ENCODE assay signal across 37 cellular contexts in genomic region chr5:172200476-172200875, GRCh38. TPM values are rescaled to one million over a fixed set of nuclear protein-coding genes. Genes with fewer than 3 reads are reported as not detected.
"Had no signal": no experiment of that assay in that cellular context is flagged by ENCODE, and none has a peak within 500 bp of the region (broad histone marks: within the 10 kb centered on the region; RNA-seq: fewer than 3 reads in every experiment).

No MANE protein-coding gene starts in this region.

- DNase-seq: colonic mucosa; dermis blood vessel endothelial cell; effector memory CD4-positive, alpha-beta T cell; foreskin keratinocyte; glutamatergic neuron; heart right ventricle; hippocampal formation; left cardiac atrium; left lung; mesendoderm; midbrain; naive thymus-derived CD8-positive, alpha-beta T cell; nephron progenitor cell; nucleus accumbens; psoas muscle; right cardiac atrium; sigmoid colon; stimulated activated CD4-positive, alpha-beta T cell treated with anti-CD3 and anti-CD28 coated beads, Interleukin-2, amount 100 ng/mL, for 24 hours; stimulated activated CD4-positive, alpha-beta T cell treated with anti-CD3 and anti-CD28 coated beads, Interleukin-4, amount 100 ng/mL, for 24 hours; stimulated activated naive CD8-positive, alpha-beta T cell treated with anti-CD3 and anti-CD28 coated beads, Interleukin-15, amount 100 ng/mL, for 72 hours; transverse colon; upper lobe of right lung had no signal

- H3K36me3 Mint-ChIP-seq: naive thymus-derived CD8-positive, alpha-beta T cell; stimulated activated effector memory CD8-positive, alpha-beta T cell treated with anti-CD3 and anti-CD28 coated beads, Interleukin-12 subunit alpha, Interleukin-12 subunit beta, amount 100 ng/mL, for 72 hours had no signal

- H3K27ac ChIP-seq: colonic mucosa, esophagus muscularis mucosa, foreskin keratinocyte, heart right ventricle, left lung, psoas muscle, sigmoid colon, suprapubic skin, transverse colon, upper lobe of right lung, vagina had no signal

- ATAC-seq: foreskin keratinocyte; heart right ventricle; left cardiac atrium; left lung; naive thymus-derived CD8-positive, alpha-beta T cell; psoas muscle; right cardiac atrium; stimulated activated effector memory CD8-positive, alpha-beta T cell treated with anti-CD3 and anti-CD28 coated beads, Interleukin-12 subunit alpha, Interleukin-12 subunit beta, amount 100 ng/mL, for 72 hours; stimulated activated naive CD8-positive, alpha-beta T cell treated with anti-CD3 and anti-CD28 coated beads, Interleukin-15, amount 100 ng/mL, for 72 hours; upper lobe of right lung had no signal

- H3K9me3 ChIP-seq: colonic mucosa, esophagus muscularis mucosa, heart right ventricle, left lung, psoas muscle, sigmoid colon, suprapubic skin, transverse colon, upper lobe of right lung, vagina had no signal

- H3K4me1 Mint-ChIP-seq: nephron progenitor cell; stimulated activated effector memory CD8-positive, alpha-beta T cell treated with anti-CD3 and anti-CD28 coated beads, Interleukin-12 subunit alpha, Interleukin-12 subunit beta, amount 100 ng/mL, for 72 hours; stimulated activated naive CD8-positive, alpha-beta T cell treated with anti-CD3 and anti-CD28 coated beads, Interleukin-15, amount 100 ng/mL, for 72 hours had no signal

- H3K4me3 Mint-ChIP-seq: naive thymus-derived CD8-positive, alpha-beta T cell; nephron progenitor cell; stimulated activated effector memory CD8-positive, alpha-beta T cell treated with anti-CD3 and anti-CD28 coated beads, Interleukin-12 subunit alpha, Interleukin-12 subunit beta, amount 100 ng/mL, for 72 hours; stimulated activated naive CD8-positive, alpha-beta T cell treated with anti-CD3 and anti-CD28 coated beads, Interleukin-15, amount 100 ng/mL, for 72 hours had no signal

- H3K27me3 ChIP-seq: colonic mucosa, esophagus muscularis mucosa, foreskin keratinocyte, heart right ventricle, left lung, sigmoid colon, suprapubic skin, transverse colon, upper lobe of right lung, vagina had no signal

- H3K4me3 ChIP-seq: colonic mucosa, esophagus muscularis mucosa, heart right ventricle, left lung, psoas muscle, sigmoid colon, suprapubic skin, transverse colon, upper lobe of right lung, vagina had no signal

- H3K36me3 ChIP-seq: colonic mucosa, esophagus muscularis mucosa, heart right ventricle, left lung, sigmoid colon, suprapubic skin, transverse colon, upper lobe of right lung, vagina had no signal

- H3K27ac Mint-ChIP-seq: nephron progenitor cell; stimulated activated effector memory CD8-positive, alpha-beta T cell treated with anti-CD3 and anti-CD28 coated beads, Interleukin-12 subunit alpha, Interleukin-12 subunit beta, amount 100 ng/mL, for 72 hours; stimulated activated naive CD8-positive, alpha-beta T cell treated with anti-CD3 and anti-CD28 coated beads, Interleukin-15, amount 100 ng/mL, for 72 hours had no signal

- H3K9me3 Mint-ChIP-seq: naive thymus-derived CD8-positive, alpha-beta T cell; nephron progenitor cell; stimulated activated effector memory CD8-positive, alpha-beta T cell treated with anti-CD3 and anti-CD28 coated beads, Interleukin-12 subunit alpha, Interleukin-12 subunit beta, amount 100 ng/mL, for 72 hours; stimulated activated naive CD8-positive, alpha-beta T cell treated with anti-CD3 and anti-CD28 coated beads, Interleukin-15, amount 100 ng/mL, for 72 hours had no signal

RNA-seq across cellular contexts. Expression of gene EFCAB9, which starts 6.5 kb away (rescaled TPM):
- total RNA-seq: colonic mucosa; dermis blood vessel endothelial cell; endothelial cell of umbilical vein; epithelial cell of proximal tubule; esophagus muscularis mucosa; fibroblast of lung; foreskin keratinocyte; heart right ventricle; kidney epithelial cell; left cardiac atrium; left lung; lower leg skin; lung microvascular endothelial cell; mucosa of gallbladder; naive thymus-derived CD8-positive, alpha-beta T cell; osteocyte; psoas muscle; renal cortical epithelial cell; right cardiac atrium; sigmoid colon; skeletal muscle tissue; suprapubic skin; transverse colon; upper lobe of right lung; vagina had no signal
- polyA plus RNA-seq: endothelial cell of umbilical vein; fibroblast of lung; foreskin keratinocyte; heart right ventricle; naive thymus-derived CD8-positive, alpha-beta T cell; right cardiac atrium; sigmoid colon; thymus had no signal
